ENCODE assay signal across 11 cellular contexts in genomic region chr3:195385526-195385925, GRCh38. TPM values are rescaled to one million over a fixed set of nuclear protein-coding genes. Genes with fewer than 3 reads are reported as not detected.
DNase-seq lines count a peak whose midpoint lies in the region; ATAC-seq and TF ChIP-seq lines count a peak whose summit lies in the region.
"Had no signal": no experiment of that assay in that cellular context is flagged by ENCODE, and none has a peak within 500 bp of the region (broad histone marks: within the 10 kb centered on the region; RNA-seq: fewer than 3 reads in every experiment).

No MANE protein-coding gene starts in this region.

- H3K4me1 ChIP-seq in smooth muscle cell (ENCODE audit: low read depth): peaks cover 24% of the 10 kb centered on the region

- no peak for ATAC-seq in T-helper 17 cell
- ATAC-seq in HG03439 (IDR thresholded peaks at IDR 0.05; ENCODE audit: unreplicated experiment): no peak

- H3K79me2 ChIP-seq in smooth muscle cell (ENCODE audit: low read depth): peaks cover 27% of the 10 kb centered on the region

- H3K27ac Mint-ChIP-seq in HFFc6 (peak overlapping the region; percentile 32; the same call in 1 of the 2 replicates), T-helper 17 cell (peak overlapping the region; percentile 72)
- H3K27ac Mint-ChIP-seq in activated T-helper 2 cell treated with anti-CD3 and anti-CD28 coated beads, Interferon-gamma antibody, Interleukin-2, Interleukin-4, amounts not matched to agents 10 μg/mL and 5 μg/mL and 100 μg/mL, durations not matched to agents 14 hours and 24 hours and 36 hours: no peak overlapping the region

- H4K20me1 ChIP-seq in smooth muscle cell (ENCODE audit: low read depth): peaks cover 34% of the 10 kb centered on the region

- H3K36me3 Mint-ChIP-seq in HFFc6 (ENCODE audit: low read depth): peaks cover 12% of the 10 kb centered on the region; the same call in 1 of the 2 replicates
- peaks cover 3% of the 10 kb centered on the region for H3K36me3 Mint-ChIP-seq in T-helper 17 cell (ENCODE audit: low read depth)
- peaks cover 23% of the 10 kb centered on the region for H3K36me3 Mint-ChIP-seq in activated T-helper 2 cell treated with anti-CD3 and anti-CD28 coated beads, Interferon-gamma antibody, Interleukin-2, Interleukin-4, amounts not matched to agents 10 μg/mL and 5 μg/mL and 100 μg/mL, durations not matched to agents 14 hours and 24 hours and 36 hours (ENCODE audit: low read depth)

- H3K9me3 Mint-ChIP-seq in HFFc6: no peaks in the 10 kb centered on the region
- H3K9me3 Mint-ChIP-seq in activated T-helper 2 cell treated with anti-CD3 and anti-CD28 coated beads, Interferon-gamma antibody, Interleukin-2, Interleukin-4, amounts not matched to agents 10 μg/mL and 5 μg/mL and 100 μg/mL, durations not matched to agents 14 hours and 24 hours and 36 hours: no peaks in the 10 kb centered on the region

- TF ChIP-seq CTCF in HFFc6 (IDR thresholded peaks at IDR 0.05) (no peak), smooth muscle cell (IDR thresholded peaks at IDR 0.05; ENCODE audit: borderline replicate concordance, insufficient read depth, poor library complexity, severe bottlenecking) (no peak)

- H3K9me3 ChIP-seq in T-helper 17 cell (ENCODE audit: control insufficient read depth, low read length, poor library complexity, severe bottlenecking) (no peaks in the 10 kb centered on the region), smooth muscle cell (replicated peaks; ENCODE audit: low read depth) (no peaks in the 10 kb centered on the region)

- H3K4me3 Mint-ChIP-seq in HFFc6: peak overlapping the region; percentile 20
- H3K4me3 Mint-ChIP-seq in T-helper 17 cell: no peak overlapping the region
- no peak overlapping the region for H3K4me3 Mint-ChIP-seq in activated T-helper 2 cell treated with anti-CD3 and anti-CD28 coated beads, Interferon-gamma antibody, Interleukin-2, Interleukin-4, amounts not matched to agents 10 μg/mL and 5 μg/mL and 100 μg/mL, durations not matched to agents 14 hours and 24 hours and 36 hours (ENCODE audit: low read depth)

- intact Hi-C loops in activated T-helper 2 cell treated with anti-CD3 and anti-CD28 coated beads, Interferon-gamma antibody, Interleukin-2, Interleukin-4, amounts not matched to agents 10 μg/mL and 5 μg/mL and 100 μg/mL, durations not matched to agents 14 hours and 24 hours and 36 hours (cut with micrococcal nuclease): no loop called here

- peaks cover 25% of the 10 kb centered on the region for H3K4me1 Mint-ChIP-seq in HFFc6 (ENCODE audit: low read depth)
- peaks cover 32% of the 10 kb centered on the region for H3K4me1 Mint-ChIP-seq in T-helper 17 cell
- peaks cover 8% of the 10 kb centered on the region for H3K4me1 Mint-ChIP-seq in activated T-helper 2 cell treated with anti-CD3 and anti-CD28 coated beads, Interferon-gamma antibody, Interleukin-2, Interleukin-4, amounts not matched to agents 10 μg/mL and 5 μg/mL and 100 μg/mL, durations not matched to agents 14 hours and 24 hours and 36 hours (ENCODE audit: low read depth)

- H3K27ac ChIP-seq in smooth muscle cell (ENCODE audit: low read depth): peak overlapping the region; percentile 65

- WGBS in smooth muscle cell (ENCODE audit: low lambda C conversion rate): 52% methylated on average over 2 of the region's 2 CpGs

- no peaks in the 10 kb centered on the region for H3K27me3 ChIP-seq in smooth muscle cell (ENCODE audit: low read depth)

- no peak overlapping the region for H3K4me2 ChIP-seq in smooth muscle cell

- no peak overlapping the region for H3K4me3 ChIP-seq in smooth muscle cell

- DNase-seq in HFFc6 (no peak), T-helper 17 cell (no peak), glomerular visceral epithelial cell (ENCODE audit: extremely low spot score) (peak; percentile 49), smooth muscle cell (lab: John Stamatoyannopoulos, UW; ENCODE audit: unreplicated experiment) (no peak), NCI-H82 (lab: John Stamatoyannopoulos, UW) (no peak)
- DNase-seq in activated T-helper 2 cell treated with anti-CD3 and anti-CD28 coated beads, Interferon-gamma antibody, Interleukin-2, Interleukin-4, amounts not matched to agents 10 μg/mL and 5 μg/mL and 100 μg/mL, durations not matched to agents 14 hours and 24 hours and 36 hours (ENCODE audit: low spot score): no peak
- DNase-seq: amygdala, DND-41, NCI-H1092, NCI-H748 treated with DMSO at 0.1 percent for 48 hours had no signal

- no peaks in the 10 kb centered on the region for H3K36me3 ChIP-seq in smooth muscle cell (ENCODE audit: low read depth)

- no peak overlapping the region for H3K9ac ChIP-seq in smooth muscle cell (ENCODE audit: low read depth)

- no peaks in the 10 kb centered on the region for H3F3A ChIP-seq in smooth muscle cell (ENCODE audit: low read depth)

- peaks cover 2% of the 10 kb centered on the region; the same call in 1 of the 2 replicates for H3K27me3 Mint-ChIP-seq in HFFc6 (ENCODE audit: insufficient read depth)
- H3K27me3 Mint-ChIP-seq in T-helper 17 cell: no peaks in the 10 kb centered on the region
- no peaks in the 10 kb centered on the region for H3K27me3 Mint-ChIP-seq in activated T-helper 2 cell treated with anti-CD3 and anti-CD28 coated beads, Interferon-gamma antibody, Interleukin-2, Interleukin-4, amounts not matched to agents 10 μg/mL and 5 μg/mL and 100 μg/mL, durations not matched to agents 14 hours and 24 hours and 36 hours (ENCODE audit: low read depth)

- no peak overlapping the region for H2AFZ ChIP-seq in smooth muscle cell (ENCODE audit: low read depth)

RNA-seq across cellular contexts. Expression of gene ACAP2, which starts 57.3 kb away (rescaled TPM):
- 10 to 100 TPM; 37.7 to 47.1 (median 45.2) TPM for total RNA-seq in HFFc6 (2021; fragmentation: NEBNext Ultra II Directional; extraction: Animal tissue kit (Norgen Biotek cat#: 25700))
- total RNA-seq in T-helper 17 cell: 10 to 100 TPM; 78.6 to 85.8 TPM
- total RNA-seq in smooth muscle cell: 41.8 and 58.9 TPM in 2 replicates
- 19.8 and 24.7 TPM in 2 replicates for polyA plus RNA-seq in smooth muscle cell
- total RNA-seq in activated T-helper 2 cell treated with anti-CD3 and anti-CD28 coated beads, Interferon-gamma antibody, Interleukin-2, Interleukin-4, amounts not matched to agents 10 μg/mL and 5 μg/mL and 100 μg/mL, durations not matched to agents 14 hours and 24 hours and 36 hours: 49.8 and 51.5 TPM in 2 replicates
